20 cellular contexts compared by ENCODE assay signal in the genomic region with DNA sequence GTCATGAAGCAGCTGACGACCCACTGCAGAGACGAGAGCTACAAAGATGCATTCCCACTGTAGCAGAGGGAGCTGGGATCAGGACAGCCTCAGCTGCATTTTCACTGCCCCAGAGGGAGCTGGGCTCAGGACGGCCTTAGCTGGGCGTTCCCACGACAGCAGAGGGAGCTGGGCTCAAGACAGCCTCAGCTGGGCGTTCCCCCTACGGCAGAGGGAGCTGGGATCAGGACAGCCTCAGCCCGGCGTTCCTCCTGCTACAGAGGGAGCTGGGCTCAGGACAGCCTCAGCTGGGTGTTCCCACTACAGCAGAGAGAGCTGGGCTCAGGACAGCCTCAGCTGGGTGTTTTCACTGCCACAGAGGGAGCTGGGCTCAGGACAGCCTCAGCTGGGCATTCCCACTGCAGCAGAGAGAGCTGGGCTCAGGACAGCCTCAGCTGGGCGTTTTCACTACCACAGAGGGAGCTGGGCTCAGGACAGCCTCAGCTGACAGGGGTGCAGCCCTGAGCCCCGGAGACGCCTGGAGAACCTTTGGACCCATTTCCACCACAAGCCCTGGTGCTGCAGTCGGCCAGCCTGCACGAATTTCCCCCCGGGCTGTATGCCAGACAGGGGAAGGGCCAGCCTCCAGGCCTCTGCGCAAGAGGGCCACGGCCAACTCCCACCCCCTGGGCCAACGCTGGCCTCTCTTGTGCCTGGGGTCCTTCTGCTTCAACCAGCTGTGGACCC. TPM values are rescaled to one million over a fixed set of nuclear protein-coding genes. Genes with fewer than 3 reads are reported as not detected.
DNase-seq lines count a peak whose midpoint lies in the region; FAIRE-seq and TF ChIP-seq lines count a peak whose summit lies in the region.
"Had no signal": no experiment of that assay in that cellular context is flagged by ENCODE, and none has a peak within 500 bp of the region (broad histone marks: within the 10 kb centered on the region; RNA-seq: fewer than 3 reads in every experiment).

No MANE protein-coding gene starts in this region.

- no peaks in the 10 kb centered on the region for H3K36me3 ChIP-seq in BLaER1
- H3K36me3 ChIP-seq in H1 (ENCODE audit: control insufficient read depth in 2 of 4, insufficient read depth in 4 of 4, low read length in 3 of 4): no peaks in the 10 kb centered on the region
- H3K36me3 ChIP-seq in mesendoderm (ENCODE audit: control insufficient read depth, insufficient read depth, low read length): no peaks in the 10 kb centered on the region
- H3K36me3 ChIP-seq: lower lobe of right lung, MG63 had no signal

- H3K4me2 ChIP-seq in BLaER1: peak overlapping the region; percentile 44
- H3K4me2 ChIP-seq in H1 (ENCODE audit: insufficient read depth in 1 of 2, low read depth in 2 of 2, low read length in 2 of 2): no peak overlapping the region
- H3K4me2 ChIP-seq in mesendoderm (ENCODE audit: low read length): no peak overlapping the region

- H3K4ac ChIP-seq in H1 (replicated peaks; ENCODE audit: insufficient read length, low read depth, low read length): no peak overlapping the region
- no peak overlapping the region for H3K4ac ChIP-seq in mesendoderm (ENCODE audit: low read depth, low read length)

- H4K91ac ChIP-seq in H1 (replicated peaks; ENCODE audit: insufficient read length, low read length): no peak overlapping the region

- TF ChIP-seq POLR2A in H1 (IDR thresholded peaks at IDR 0.05; ENCODE audit: control extremely low read depth in 1 of 2, low read depth in 2 of 2, low read length in 2 of 2): no peak

- no peak for TF ChIP-seq CTCF in H1 (IDR thresholded peaks at IDR 0.05; ENCODE audit: control extremely low read depth in 1 of 3, insufficient read depth in 1 of 3, low read depth in 1 of 3, low read length in 3 of 3)
- no peak for TF ChIP-seq CTCF in GM13977 (IDR thresholded peaks at IDR 0.05; ENCODE audit: extremely low read depth, insufficient read depth, missing control alignments)

- H2BK120ac ChIP-seq in H1 (replicated peaks; ENCODE audit: low read depth, low read length) (no peak overlapping the region), mesendoderm (ENCODE audit: low read depth, low read length) (no peak overlapping the region)

- no peaks in the 10 kb centered on the region for H3K23me2 ChIP-seq in H1 (ENCODE audit: low read depth, low read length)

- H3K79me2 ChIP-seq in H1 (ENCODE audit: control insufficient read depth in 1 of 2, insufficient read depth in 2 of 2, low read length in 2 of 2): no peaks in the 10 kb centered on the region
- H3K79me2 ChIP-seq in mesendoderm (ENCODE audit: control insufficient read depth, insufficient read depth, low read length): no peaks in the 10 kb centered on the region

- H4K20me1 ChIP-seq in BLaER1 (no peaks in the 10 kb centered on the region), H1 (replicated peaks in 1 of 2; ENCODE audit: control insufficient read depth in 1 of 2, insufficient read depth in 2 of 2, low read length in 2 of 2) (no peaks in the 10 kb centered on the region)

- H2BK15ac ChIP-seq in H1 (ENCODE audit: low read length): peak overlapping the region; percentile 29; the same call in 1 of the 2 replicates
- H2BK15ac ChIP-seq in mesendoderm (replicated peaks; ENCODE audit: low read depth): no peak overlapping the region

- in situ Hi-C loops in GM13977 (cut with MboI; ENCODE audit: low pct_unique_long_range_greater_than_20kb, low sequenced_read_pairs, unreplicated experiment): no loop called here

- H3K18ac ChIP-seq in H1 (ENCODE audit: extremely low read depth, low read length): no peak overlapping the region
- no peak overlapping the region for H3K18ac ChIP-seq in mesendoderm (ENCODE audit: low read length)

- H3K9me3 ChIP-seq in BLaER1 (no peaks in the 10 kb centered on the region), H1 (ENCODE audit: insufficient read depth in 2 of 2, low read depth in 1 of 2, low read length in 1 of 2) (no peaks in the 10 kb centered on the region)
- H3K9me3 ChIP-seq: lower lobe of right lung, MG63 had no signal

- H2BK12ac ChIP-seq in H1 (ENCODE audit: low read depth, low read length): no peak overlapping the region

- H3K23ac ChIP-seq in H1 (ENCODE audit: insufficient read length): no peak overlapping the region
- no peak overlapping the region for H3K23ac ChIP-seq in mesendoderm (ENCODE audit: low read length)

- POLR2A ChIA-PET in H1 (lab: Charles Lee; ENCODE audit: partially characterized antibody): no interaction called here

- H4K5ac ChIP-seq in H1 (ENCODE audit: insufficient read length, low read depth, low read length) (no peak overlapping the region), mesendoderm (ENCODE audit: low read length) (no peak overlapping the region)

- H3K4me3 ChIP-seq in BLaER1: no peak overlapping the region
- H3K4me3 ChIP-seq in H1 (ENCODE audit: extremely low read depth in 1 of 4, insufficient read depth in 2 of 4, low read depth in 3 of 4, low read length in 4 of 4): no peak overlapping the region
- no peak overlapping the region for H3K4me3 ChIP-seq in mesendoderm (ENCODE audit: low read length)
- H3K4me3 ChIP-seq: lower lobe of right lung, MG63 had no signal

- 86% methylated on average over 16 of the region's 18 CpGs; no CpG with 5 or more reads in 1 of the 2 experiments for WGBS in H1 (ENCODE audit: extremely low coverage in 1 of 2, insufficient coverage in 1 of 2, insufficient read length in 1 of 2, insufficient replicate concordance in 2 of 2, low coverage in 1 of 2, low lambda C conversion rate in 2 of 2, missing lambda C conversion rate in 1 of 2), 2 experiments
- WGBS in mesendoderm (ENCODE audit: extremely low coverage, insufficient coverage, low lambda C conversion rate): no CpG with 5 or more reads among the region's 18 CpGs

- H3K79me1 ChIP-seq in H1 (ENCODE audit: low read depth, low read length) (no peaks in the 10 kb centered on the region), mesendoderm (ENCODE audit: low read length) (no peaks in the 10 kb centered on the region)

- H2AK5ac ChIP-seq in H1 (ENCODE audit: low read depth, low read length): no peak overlapping the region
- no peak overlapping the region for H2AK5ac ChIP-seq in mesendoderm (ENCODE audit: low read length)

- no peak for TF ChIP-seq EP300 in H1 (IDR thresholded peaks at IDR 0.05; ENCODE audit: borderline replicate concordance in 1 of 2, low read depth in 2 of 2, low read length in 2 of 2)

- CTCF ChIA-PET in H1 (lab: Charles Lee; ENCODE audit: partially characterized antibody): interaction anchor here (0.7 to 1.9 kb wide), 7 partner anchors 11 to 282 kb away, joined by 3 to 10 read pairs (median 4); no protein-coding TSS in a partner anchor

- DNase-seq in M059J (ENCODE audit: low read depth) (peak; percentile 4), H1 (ENCODE audit: low read depth in 1 of 2, low spot score in 2 of 2) (no peak), mesendoderm (peak; percentile 22), GM13977 (ENCODE audit: low spot score) (no peak), T-helper 2 cell (no peak), iPS-NIHi7 (ENCODE audit: extremely low spot score) (no peak)
- DNase-seq in stimulated activated CD4-positive, alpha-beta T cell treated with anti-CD3 and anti-CD28 coated beads, Interleukin-15, amount 100 ng/mL, for 24 hours: no peak
- DNase-seq: activated CD4-positive, alpha-beta T cell treated with anti-CD3 and anti-CD28 coated beads, Interleukin-2, amount 50 U/mL, for 4 hours; activated T-cell treated with anti-CD3 and anti-CD28 coated beads, Interleukin-2, amount 50 U/mL, for 4 hours; effector CD4-positive, alpha-beta T cell; lower lobe of right lung; MG63; NCI-H187 treated with DMSO at 0.1 percent for 48 hours; NCI-H510A treated with DMSO at 0.1 percent for 48 hours; OCI-M1 had no signal

- H2BK20ac ChIP-seq in H1 (ENCODE audit: low read length): 0 out of 2 replicates have a peak overlapping the region, but pooled peaks have one; percentile 61

- peak overlapping the region; percentile 55; the same call in 1 of the 2 replicates for H3K27ac ChIP-seq in BLaER1
- H3K27ac ChIP-seq in H1 (ENCODE audit: low read depth, low read length): no peak overlapping the region
- no peak overlapping the region for H3K27ac ChIP-seq in mesendoderm (ENCODE audit: low read depth, low read length)
- H3K27ac ChIP-seq: lower lobe of right lung had no signal

- H4K8ac ChIP-seq in H1 (ENCODE audit: extremely low read depth, insufficient read depth, low read length) (no peak overlapping the region; the same call in 1 of the 2 replicates), mesendoderm (ENCODE audit: low read depth, low read length) (no peak overlapping the region)

- peaks cover 42% of the 10 kb centered on the region for H3K4me1 ChIP-seq in BLaER1
- H3K4me1 ChIP-seq in H1 (replicated peaks in 1 of 4; ENCODE audit: control insufficient read depth in 3 of 4, insufficient read depth in 4 of 4, low read length in 3 of 4): no peaks in the 10 kb centered on the region
- no peaks in the 10 kb centered on the region for H3K4me1 ChIP-seq in mesendoderm (ENCODE audit: control insufficient read depth, low read depth, low read length)
- H3K4me1 ChIP-seq: lower lobe of right lung had no signal

- FAIRE-seq in H1 (lab: Jason Lieb, UNC): no peak
- FAIRE-seq: GM12891 had no signal

- H3K56ac ChIP-seq in H1 (replicated peaks; ENCODE audit: insufficient read length, low read depth, low read length): no peak overlapping the region
- H3K56ac ChIP-seq in mesendoderm (ENCODE audit: low read length): peak overlapping the region; percentile 34

- TF ChIP-seq RAD21 in H1 (IDR thresholded peaks at IDR 0.05 in 1 of 2, conservative IDR thresholded peaks at IDR 0.05 in 1 of 2; ENCODE audit: low read depth in 2 of 2, low read length in 2 of 2): no peak

- H3K9ac ChIP-seq in BLaER1: 0 out of 2 replicates have a peak overlapping the region, but pooled peaks have one; percentile 45
- H3K9ac ChIP-seq in H1 (replicated peaks in 1 of 4; ENCODE audit: extremely low read depth in 1 of 4, low read depth in 3 of 4, low read length in 3 of 4): no peak overlapping the region
- H3K9ac ChIP-seq in mesendoderm (ENCODE audit: low read length): no peak overlapping the region

- H2AFZ ChIP-seq in H1 (ENCODE audit: low read length): no peak overlapping the region

- H2BK5ac ChIP-seq in H1 (ENCODE audit: low read depth, low read length) (no peak overlapping the region), mesendoderm (ENCODE audit: low read length) (no peak overlapping the region)

- H3K27me3 ChIP-seq in BLaER1 (no peaks in the 10 kb centered on the region), H1 (replicated peaks in 1 of 4; ENCODE audit: control insufficient read depth in 3 of 4, extremely low read depth in 1 of 4, insufficient read depth in 3 of 4, low read length in 3 of 4) (no peaks in the 10 kb centered on the region), mesendoderm (ENCODE audit: insufficient read depth, low read length, poor library complexity) (no peaks in the 10 kb centered on the region)
- H3K27me3 ChIP-seq: MG63 had no signal

- H3K14ac ChIP-seq in H1 (ENCODE audit: insufficient read length): no peak overlapping the region

RNA-seq across cellular contexts. Expression of a gene that starts 2.8 kb away (rescaled TPM):
- total RNA-seq in M059J (2014; rRNA removed; shearing (Covaris generic)): not detected in 2 replicates
- total RNA-seq in H1 (2021; fragmentation: NEBNext Ultra II Directional; extraction: Animal tissue kit (Norgen Biotek cat#: 25700)): not detected in 2 replicates
- polyA plus RNA-seq in H1 (2011; rRNA removed): not detected in 2 replicates
- not detected for polyA plus RNA-seq in H1 (2011; cell fraction: cytosol; rRNA removed)
- not detected for polyA plus RNA-seq in H1 (2011; cell fraction: nucleus; rRNA removed)
- polyA plus RNA-seq in H1 (2012, experiment 1 of 2): not detected in 4 replicates
- not detected for polyA plus RNA-seq in H1 (2012, experiment 2 of 2)
- not detected for polyA plus RNA-seq in H1 (2013, experiment 1 of 2)
- not detected for polyA plus RNA-seq in H1 (2013, experiment 2 of 2)
- polyA minus RNA-seq in H1 (2011; rRNA and poly(A)+ RNA removed): not detected in 2 replicates
- polyA minus RNA-seq in H1 (2011; cell fraction: cytosol; rRNA and poly(A)+ RNA removed): not detected
- polyA minus RNA-seq in H1 (2011; cell fraction: nucleus; rRNA and poly(A)+ RNA removed): not detected
- polyA plus RNA-seq in mesendoderm (2013, experiment 1 of 2): not detected
- not detected for polyA plus RNA-seq in mesendoderm (2013, experiment 2 of 2)
- total RNA-seq: activated T-cell treated with anti-CD3 and anti-CD28 coated beads, Interleukin-2, amount 50 U/mL, for 4 hours; G401; neural crest cell; renal cortical epithelial cell had no signal

RNA-seq across cellular contexts. Expression of a gene that starts 27.8 kb away (rescaled TPM):
- total RNA-seq in M059J (2014; rRNA removed; shearing (Covaris generic)): 0.49 TPM in 1 of 2 replicates, not detected in the other
- 2.9 TPM in 2 replicates for total RNA-seq in H1 (2021; fragmentation: NEBNext Ultra II Directional; extraction: Animal tissue kit (Norgen Biotek cat#: 25700))
- 4.0 and 4.6 TPM in 2 replicates for polyA plus RNA-seq in H1 (2011; rRNA removed)
- 3.7 TPM for polyA plus RNA-seq in H1 (2011; cell fraction: cytosol; rRNA removed)
- polyA plus RNA-seq in H1 (2011; cell fraction: nucleus; rRNA removed): 4.6 TPM
- 1.7 to 6.0 TPM (median 4.1 TPM) in 4 replicates for polyA plus RNA-seq in H1 (2012, experiment 1 of 2)
- 1.8 TPM for polyA plus RNA-seq in H1 (2012, experiment 2 of 2)
- polyA plus RNA-seq in H1 (2013, experiment 1 of 2): 1.8 TPM
- polyA plus RNA-seq in H1 (2013, experiment 2 of 2): 1.9 TPM
- 1.1 and 3.6 TPM in 2 replicates for polyA minus RNA-seq in H1 (2011; rRNA and poly(A)+ RNA removed)
- polyA minus RNA-seq in H1 (2011; cell fraction: cytosol; rRNA and poly(A)+ RNA removed): 2.4 TPM
- 3.4 TPM for polyA minus RNA-seq in H1 (2011; cell fraction: nucleus; rRNA and poly(A)+ RNA removed)
- polyA plus RNA-seq in mesendoderm (2013, experiment 1 of 2): 1.1 TPM
- 0.97 TPM for polyA plus RNA-seq in mesendoderm (2013, experiment 2 of 2)
- total RNA-seq: activated T-cell treated with anti-CD3 and anti-CD28 coated beads, Interleukin-2, amount 50 U/mL, for 4 hours; G401; lower lobe of right lung; renal cortical epithelial cell had no signal

Comparison
In these comparisons a context has a peak if more than half of its experiments do, and no peak if none do; other contexts are left out.
1. DNase-seq: peak in M059J (single experiment) and mesendoderm (single experiment); none in H1 (0 of 2), GM13977 (single experiment), T-helper 2 cell (0 of 5), stimulated activated CD4-positive, alpha-beta T cell treated with anti-CD3 and anti-CD28 coated beads, Interleukin-15, amount 100 ng/mL, for 24 hours (single experiment) and iPS-NIHi7 (single experiment).